28 cellular contexts compared by ENCODE assay signal in the genomic region with DNA sequence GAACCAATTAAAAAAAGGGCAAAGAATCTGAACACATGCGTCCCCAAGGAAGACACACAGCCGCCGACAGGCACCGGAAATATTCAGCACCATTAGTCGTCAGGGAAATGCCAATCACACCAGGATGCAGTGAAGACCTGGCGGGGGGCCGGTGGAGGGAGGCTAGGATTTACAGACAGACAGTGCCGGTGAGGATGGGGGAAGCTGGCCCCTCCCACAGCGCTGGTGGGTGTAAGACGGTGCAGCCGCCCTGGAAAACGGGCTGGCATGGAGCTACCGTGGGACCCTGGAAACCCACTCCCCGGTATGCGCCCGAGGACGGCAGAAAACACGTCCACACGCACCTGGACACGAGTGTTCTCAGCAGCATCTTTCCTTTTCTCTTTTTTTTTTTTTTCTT. TPM values are rescaled to one million over a fixed set of nuclear protein-coding genes. Genes with fewer than 3 reads are reported as not detected.
DNase-seq lines count a peak whose midpoint lies in the region; ATAC-seq and TF ChIP-seq lines count a peak whose summit lies in the region.
"Had no signal": no experiment of that assay in that cellular context is flagged by ENCODE, and none has a peak within 500 bp of the region (broad histone marks: within the 10 kb centered on the region; RNA-seq: fewer than 3 reads in every experiment).

No MANE protein-coding gene starts in this region.

- no peak overlapping the region for H3K4me3 Mint-ChIP-seq in nephron progenitor cell
- no peak overlapping the region for H3K4me3 Mint-ChIP-seq in type B pancreatic cell
- H3K4me3 Mint-ChIP-seq: activated CD4-positive, alpha-beta memory T cell treated with anti-CD3 and anti-CD28 coated beads for 36 hours; activated T-cell treated with anti-CD3 and anti-CD28 coated beads, Interleukin-2, amount 50 U/mL, for 72 hours; immature natural killer cell had no signal

- H3K36me3 Mint-ChIP-seq in nephron progenitor cell (ENCODE audit: low read depth) (no peaks in the 10 kb centered on the region), type B pancreatic cell (no peaks in the 10 kb centered on the region)
- H3K36me3 Mint-ChIP-seq: activated CD4-positive, alpha-beta memory T cell treated with anti-CD3 and anti-CD28 coated beads for 36 hours; immature natural killer cell had no signal

- H3K27me3 Mint-ChIP-seq in nephron progenitor cell (ENCODE audit: low read depth, poor library complexity) (peaks cover 17% of the 10 kb centered on the region), type B pancreatic cell (peaks cover 11% of the 10 kb centered on the region)

- ATAC-seq in HG03520 (IDR thresholded peaks at IDR 0.05; ENCODE audit: unreplicated experiment), result no peak
- ATAC-seq: activated CD4-positive, CD25-positive, alpha-beta regulatory T cell treated with anti-CD3 and anti-CD28 coated beads, Interleukin-2, amount 50 U/mL, for 24 hours; left lung had no signal

- H3K9me3 Mint-ChIP-seq in nephron progenitor cell (peaks cover 4% of the 10 kb centered on the region), type B pancreatic cell (no peaks in the 10 kb centered on the region)
- H3K9me3 Mint-ChIP-seq: activated CD4-positive, alpha-beta memory T cell treated with anti-CD3 and anti-CD28 coated beads for 36 hours; activated T-cell treated with anti-CD3 and anti-CD28 coated beads, Interleukin-2, amount 50 U/mL, for 72 hours; immature natural killer cell had no signal

- H3K36me3 ChIP-seq in left ventricle myocardium inferior (no peaks in the 10 kb centered on the region), right atrium auricular region (no peaks in the 10 kb centered on the region), SK-N-MC (ENCODE audit: insufficient read depth, low read length) (no peaks in the 10 kb centered on the region)
- H3K36me3 ChIP-seq: cardiac muscle cell, left lung, suprapubic skin, uterus had no signal

- DNase-seq in left ventricle myocardium inferior (peak; percentile 2), right atrium auricular region (ENCODE audit: low spot score) (no peak), SK-N-MC (ENCODE audit: low read depth, low spot score) (peak; percentile 18), nephron progenitor cell (no peak), type B pancreatic cell (ENCODE audit: extremely low spot score, unreplicated experiment) (no peak)
- no peak for DNase-seq in activated CD4-positive, alpha-beta T cell treated with anti-CD3 and anti-CD28 coated beads, Interleukin-2, amount 50 U/mL, for 48 hours
- DNase-seq: activated CD4-positive, alpha-beta memory T cell treated with anti-CD3 and anti-CD28 coated beads for 36 hours; activated T-cell treated with anti-CD3 and anti-CD28 coated beads, Interleukin-2, amount 50 U/mL, for 72 hours; Caco-2; effector CD8-positive, alpha-beta T cell; immature natural killer cell; NCI-H1417 treated with DMSO at 0.1 percent for 48 hours; NCI-H446 treated with DMSO at 0.1 percent for 48 hours; NCI-H82; occipital lobe; RPMI8226; stimulated activated naive CD4-positive, alpha-beta T cell treated with Interleukin-2 at 50 U/mL for 16 hours; uterus had no signal

- peak overlapping the region; percentile 36 for H3K27ac Mint-ChIP-seq in nephron progenitor cell
- H3K27ac Mint-ChIP-seq in type B pancreatic cell, result no peak overlapping the region
- H3K27ac Mint-ChIP-seq: activated CD4-positive, alpha-beta memory T cell treated with anti-CD3 and anti-CD28 coated beads for 36 hours; activated T-cell treated with anti-CD3 and anti-CD28 coated beads, Interleukin-2, amount 50 U/mL, for 72 hours had no signal

- H3K27ac ChIP-seq in left ventricle myocardium inferior (replicated peaks) (no peak overlapping the region), right atrium auricular region (no peak overlapping the region), SK-N-MC (no peak overlapping the region)
- H3K27ac ChIP-seq: coronary artery, left lung, skin epidermis, suprapubic skin, uterus had no signal

- no peak for TF ChIP-seq CTCF in left ventricle myocardium inferior (IDR thresholded peaks at IDR 0.05; ENCODE audit: borderline replicate concordance)
- TF ChIP-seq CTCF in right atrium auricular region (IDR thresholded peaks at IDR 0.05), result no peak
- no peak for TF ChIP-seq CTCF in nephron progenitor cell (IDR thresholded peaks at IDR 0.05)
- no peak for TF ChIP-seq CTCF in type B pancreatic cell (conservative IDR thresholded peaks at IDR 0.05)

- H3K9ac ChIP-seq in SK-N-MC (ENCODE audit: insufficient read length), result no peak overlapping the region

- H3K27me3 ChIP-seq in left ventricle myocardium inferior (ENCODE audit: low read depth) (peaks cover 26% of the 10 kb centered on the region), right atrium auricular region (no peaks in the 10 kb centered on the region)
- H3K27me3 ChIP-seq: uterus had no signal

- H3K4me1 Mint-ChIP-seq in nephron progenitor cell (peaks cover 36% of the 10 kb centered on the region), type B pancreatic cell (ENCODE audit: unreplicated experiment) (peaks cover 7% of the 10 kb centered on the region)

- no peaks in the 10 kb centered on the region for H3K9me3 ChIP-seq in left ventricle myocardium inferior (replicated peaks)
- H3K9me3 ChIP-seq in right atrium auricular region, result no peaks in the 10 kb centered on the region
- no peaks in the 10 kb centered on the region for H3K9me3 ChIP-seq in SK-N-MC (ENCODE audit: low read depth, low read length)
- H3K9me3 ChIP-seq: left lung, suprapubic skin, uterus had no signal

- intact Hi-C loops in left ventricle myocardium inferior (cut with micrococcal nuclease), result no loop called here

- H3K4me3 ChIP-seq in left ventricle myocardium inferior, result no peak overlapping the region
- no peak overlapping the region for H3K4me3 ChIP-seq in right atrium auricular region
- H3K4me3 ChIP-seq in SK-N-MC, result 0 out of 2 replicates have a peak overlapping the region, but pooled peaks have one; percentile 42
- H3K4me3 ChIP-seq: cardiac muscle cell, coronary artery, left lung, skin epidermis, suprapubic skin, uterus had no signal

- H3K4me1 ChIP-seq in left ventricle myocardium inferior, result peaks cover 24% of the 10 kb centered on the region
- H3K4me1 ChIP-seq in right atrium auricular region, result peaks cover 0 to 20% of the 10 kb centered on the region in 2 donors

RNA-seq across cellular contexts. Expression of a gene that starts 4.8 kb away (rescaled TPM):
- total RNA-seq in left ventricle myocardium inferior, result 8.4 TPM
- total RNA-seq in right atrium auricular region, result 1 to 10 TPM; 4.2 to 7.7 TPM
- total RNA-seq in type B pancreatic cell (ENCODE audit: low replicate concordance), result 15.7 and 18.1 TPM in 2 replicates

RNA-seq across cellular contexts. Expression of a gene that starts 16.1 kb away (rescaled TPM):
- 8.5 TPM for total RNA-seq in left ventricle myocardium inferior
- total RNA-seq in right atrium auricular region, result 1 to 10 TPM; 2.8 to 5.5 TPM
- 14.8 and 15.4 TPM in 2 replicates for total RNA-seq in type B pancreatic cell (ENCODE audit: low replicate concordance)

RNA-seq across cellular contexts. Expression of a gene that starts 23.7 kb away (rescaled TPM):
- total RNA-seq in left ventricle myocardium inferior, result not detected
- total RNA-seq in right atrium auricular region, result not detected
- total RNA-seq in type B pancreatic cell (ENCODE audit: low replicate concordance), result 13.6 and 15.3 TPM in 2 replicates
- total RNA-seq: activated CD4-positive, alpha-beta memory T cell treated with anti-CD3 and anti-CD28 coated beads for 36 hours; activated T-cell treated with anti-CD3 and anti-CD28 coated beads, Interleukin-2, amount 50 U/mL, for 72 hours; astrocyte; left lung; LHCN-M2; occipital lobe; T-helper 2 cell treated with Interferon-gamma antibody and Interleukin-4, amounts not matched to agents 100 ng/mL and 5 ng/mL, for 36 hours had no signal

Comparison
In these comparisons a context has a peak if more than half of its experiments do, and no peak if none do; other contexts are left out.
1. DNase-seq: peak in left ventricle myocardium inferior (single experiment) and SK-N-MC (single experiment); none in right atrium auricular region (single experiment), nephron progenitor cell (single experiment), type B pancreatic cell (single experiment) and activated CD4-positive, alpha-beta T cell treated with anti-CD3 and anti-CD28 coated beads, Interleukin-2, amount 50 U/mL, for 48 hours (0 of 2).
2. RNA of a gene that starts 23.7 kb away (total RNA-seq): 13.6 to 15.3 TPM in type B pancreatic cell; not detected in left ventricle myocardium inferior (single experiment) and not detected in right atrium auricular region; every median in the first group is over 10 times any median in the second.